Comparison of ENCODE assay signal across 24 cellular contexts in the genomic region with DNA sequence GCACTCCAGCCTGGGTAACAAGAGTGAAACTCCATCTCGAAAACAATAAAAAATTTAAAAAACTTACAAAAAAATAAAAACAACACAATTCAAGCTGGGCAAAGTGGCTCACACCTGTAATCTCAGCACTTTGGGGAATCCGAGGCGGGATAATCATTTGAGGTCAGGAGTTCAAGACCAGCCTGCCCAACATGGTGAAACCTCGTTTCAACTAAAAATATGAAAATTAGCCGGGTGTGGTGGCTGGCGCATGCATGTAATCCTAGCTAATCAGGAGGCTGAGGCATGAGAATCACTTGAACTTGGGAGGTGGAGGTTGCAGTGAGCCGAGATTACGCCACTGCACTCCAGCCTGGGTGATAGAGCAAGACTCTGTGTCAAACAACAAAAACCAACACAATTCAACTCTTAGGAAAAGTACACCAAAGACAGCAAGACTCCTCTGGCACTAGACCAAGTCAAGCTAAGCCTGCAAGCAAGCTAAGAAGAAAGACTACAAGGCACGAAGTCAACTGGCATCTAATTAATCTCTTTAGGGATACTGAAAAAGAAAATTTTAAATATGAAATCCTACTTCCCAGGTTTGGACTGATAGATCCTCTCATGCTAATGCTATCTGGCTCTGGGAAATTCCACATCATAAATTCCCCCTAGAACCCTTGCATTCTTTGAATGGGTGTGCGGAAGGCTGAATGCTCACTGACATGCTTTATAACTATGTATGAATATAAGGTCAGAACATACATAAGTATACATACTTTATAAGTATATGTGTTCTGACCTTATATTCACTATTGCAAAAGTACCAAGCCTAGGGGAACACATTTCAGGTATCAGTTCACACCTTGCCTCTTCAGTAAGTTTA. TPM values are rescaled to one million over a fixed set of nuclear protein-coding genes. Genes with fewer than 3 reads are reported as not detected.
"Had no signal": no experiment of that assay in that cellular context is flagged by ENCODE, and none has a peak within 500 bp of the region (broad histone marks: within the 10 kb centered on the region; RNA-seq: fewer than 3 reads in every experiment).

No MANE protein-coding gene starts in this region.

- H3K27ac Mint-ChIP-seq: activated CD4-positive, alpha-beta memory T cell treated with anti-CD3 and anti-CD28 coated beads for 36 hours; activated CD4-positive, alpha-beta T cell treated with anti-CD3 and anti-CD28 coated beads, Interleukin-2, amount 10 ng/mL, durations not matched to agents 7 days and 5 days; activated naive CD4-positive, alpha-beta T cell treated with anti-CD3 and anti-CD28 coated beads, Interleukin-2, amount 50 U/mL, for 72 hours; activated naive CD8-positive, alpha-beta T cell treated with anti-CD3 and anti-CD28 coated beads, Interleukin-2, amount 50 U/mL, for 24 hours had no signal

- H3K36me3 ChIP-seq: Peyer's patch, SJCRH30 had no signal

- H3K27ac ChIP-seq: KMS-11, Peyer's patch, RWPE1, SJCRH30, VCaP had no signal

- H3K4me3 ChIP-seq: Peyer's patch, SJCRH30 had no signal

- H3K9me3 ChIP-seq: Peyer's patch, SJCRH30, SK-N-SH had no signal

- H3K4me2 ChIP-seq: KMS-11, SK-N-SH had no signal

- H3K27me3 Mint-ChIP-seq: activated CD4-positive, alpha-beta memory T cell treated with anti-CD3 and anti-CD28 coated beads for 36 hours; activated CD4-positive, alpha-beta T cell treated with anti-CD3 and anti-CD28 coated beads, Interleukin-2, amount 10 ng/mL, durations not matched to agents 7 days and 5 days; activated naive CD8-positive, alpha-beta T cell treated with anti-CD3 and anti-CD28 coated beads, Interleukin-2, amount 50 U/mL, for 24 hours; brain had no signal

- H3K9ac ChIP-seq: KMS-11, SK-N-SH had no signal

- H3K27me3 ChIP-seq: Peyer's patch, SJCRH30 had no signal

- H3K9me3 Mint-ChIP-seq: activated CD4-positive, alpha-beta memory T cell treated with anti-CD3 and anti-CD28 coated beads for 36 hours; activated CD4-positive, alpha-beta T cell treated with anti-CD3 and anti-CD28 coated beads, Interleukin-2, amount 10 ng/mL, durations not matched to agents 7 days and 5 days; activated naive CD4-positive, alpha-beta T cell treated with anti-CD3 and anti-CD28 coated beads, Interleukin-2, amount 50 U/mL, for 72 hours; activated naive CD8-positive, alpha-beta T cell treated with anti-CD3 and anti-CD28 coated beads, Interleukin-2, amount 50 U/mL, for 24 hours; activated T-cell treated with anti-CD3 and anti-CD28 coated beads, Interleukin-2, amount 50 U/mL, for 72 hours; brain had no signal

- H3K4me3 Mint-ChIP-seq: activated CD4-positive, alpha-beta memory T cell treated with anti-CD3 and anti-CD28 coated beads for 36 hours; activated CD4-positive, alpha-beta T cell treated with anti-CD3 and anti-CD28 coated beads, Interleukin-2, amount 10 ng/mL, durations not matched to agents 7 days and 5 days; activated naive CD8-positive, alpha-beta T cell treated with anti-CD3 and anti-CD28 coated beads, Interleukin-2, amount 50 U/mL, for 24 hours; activated T-cell treated with anti-CD3 and anti-CD28 coated beads, Interleukin-2, amount 50 U/mL, for 72 hours; brain had no signal

- DNase-seq: activated CD4-positive, alpha-beta memory T cell treated with anti-CD3 and anti-CD28 coated beads for 36 hours; activated CD4-positive, alpha-beta T cell treated with anti-CD3 and anti-CD28 coated beads, Interleukin-2, amount 10 ng/mL, durations not matched to agents 7 days and 5 days; activated CD4-positive, CD25-positive, alpha-beta regulatory T cell; activated CD8-positive, alpha-beta memory T cell treated with anti-CD3 and anti-CD28 coated beads, Interleukin-2, amount 50 U/mL, for 4 hours; activated naive CD8-positive, alpha-beta T cell treated with anti-CD3 and anti-CD28 coated beads, Interleukin-2, amount 50 U/mL, for 24 hours; activated T-cell treated with anti-CD3 and anti-CD28 coated beads, Interleukin-2, amount 50 U/mL, for 72 hours; amygdala; NCI-H1092; NCI-H1417 treated with DMSO at 0.1 percent for 48 hours; NCI-H1694; NCI-H2029; NCI-H510A treated with DMSO at 0.1 percent for 48 hours; NCI-H69; NK-92 treated with Interleukin-12 subunit alpha and Interleukin-12 subunit beta, amount 100 ng/mL, for 24 hours; Peyer's patch; Right ventricle myocardium superior; SJCRH30; SK-N-SH; T-helper 1 cell had no signal

- ATAC-seq: activated naive CD4-positive, alpha-beta T cell treated with anti-CD3 and anti-CD28 coated beads, Interleukin-2, amount 50 U/mL, for 72 hours; activated naive CD8-positive, alpha-beta T cell treated with anti-CD3 and anti-CD28 coated beads, Interleukin-2, amount 50 U/mL, for 24 hours; activated T-cell treated with anti-CD3 and anti-CD28 coated beads, Interleukin-2, amount 50 U/mL, for 72 hours had no signal

RNA-seq across cellular contexts. Expression of gene PBX4, which starts 7.9 kb away (rescaled TPM):
- total RNA-seq: Right ventricle myocardium superior had no signal
